Comparison of ENCODE assay signal across 29 cellular contexts in the genomic region with DNA sequence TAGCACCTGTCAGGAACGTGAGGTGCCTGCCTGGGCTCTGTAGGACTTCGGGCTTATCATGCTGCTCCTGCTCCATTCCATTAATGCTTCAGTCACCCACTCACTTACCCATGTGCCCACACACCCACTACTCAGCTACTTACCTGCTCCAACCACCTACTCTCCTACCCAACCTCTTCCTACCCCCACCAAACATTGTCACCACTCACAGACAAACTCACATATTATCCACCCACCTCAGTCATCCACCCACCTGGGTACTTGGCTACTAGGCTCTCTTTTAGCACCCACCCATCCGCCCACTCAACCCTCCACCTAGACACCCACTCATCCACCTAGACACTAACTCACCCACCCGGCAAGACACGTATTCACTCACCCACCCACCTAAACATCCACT.
"Had no signal": no experiment of that assay in that cellular context is flagged by ENCODE, and none has a peak within 500 bp of the region (broad histone marks: within the 10 kb centered on the region; RNA-seq: fewer than 3 reads in every experiment).

No MANE protein-coding gene starts in this region.

- H3K79me2 ChIP-seq: parathyroid adenoma had no signal

- H3K36me3 ChIP-seq: neutrophil, ovary, right lobe of liver, sigmoid colon, stomach, thoracic aorta, thyroid gland, tibial nerve, upper lobe of left lung, vagina had no signal

- H3K4me3 ChIP-seq: ovary, psoas muscle, right lobe of liver, sigmoid colon, stomach, thoracic aorta, thyroid gland, tibial nerve, upper lobe of left lung, vagina had no signal

- H3K9me3 ChIP-seq: neutrophil, ovary, psoas muscle, thyroid gland, vagina had no signal

- H3K27me3 ChIP-seq: neutrophil, ovary, right lobe of liver, sigmoid colon, stomach, thyroid gland, tibial nerve, upper lobe of left lung, vagina had no signal

- H3K4me3 Mint-ChIP-seq: naive thymus-derived CD8-positive, alpha-beta T cell; natural killer cell treated with Interleukin-12 subunit alpha and Interleukin-12 subunit beta and Interleukin-15 and Interleukin-18, amount 100 ng/mL, for 72 hours; nephron progenitor cell; neural crest cell; stimulated activated effector memory CD8-positive, alpha-beta T cell treated with anti-CD3 and anti-CD28 coated beads, Interleukin-12 subunit alpha, Interleukin-12 subunit beta, amount 100 ng/mL, for 72 hours; stimulated activated naive B cell treated with anti-CD40 and anti-IgM and Interleukin-4, amounts not matched to agents 10 μg/mL and 1 μg/mL and 100 μg/mL, for 72 hours had no signal

- H3K27ac ChIP-seq: neutrophil, ovary, parathyroid adenoma, psoas muscle, right lobe of liver, sigmoid colon, stomach, thoracic aorta, thyroid gland, tibial nerve, upper lobe of left lung, vagina had no signal

- H3K4me1 ChIP-seq: parathyroid adenoma, psoas muscle, right lobe of liver, sigmoid colon, stomach, thyroid gland, upper lobe of left lung had no signal

- DNase-seq: naive thymus-derived CD8-positive, alpha-beta T cell; nephron progenitor cell; nucleus accumbens; ovary; posterior cingulate gyrus; psoas muscle; right cardiac atrium; right lobe of liver; sigmoid colon; small intestine; stimulated activated CD4-positive, alpha-beta T cell treated with anti-CD3 and anti-CD28 coated beads, Interleukin-15, amount 100 ng/mL, for 24 hours; stimulated activated CD4-positive, alpha-beta T cell treated with anti-CD3 and anti-CD28 coated beads, Interleukin-2, amount 100 ng/mL, for 24 hours; stimulated activated CD4-positive, alpha-beta T cell treated with anti-CD3 and anti-CD28 coated beads, Interleukin-2, amount 100 ng/mL, for 48 hours; stimulated activated CD4-positive, alpha-beta T cell treated with anti-CD3 and anti-CD28 coated beads, Interleukin-4, amount 100 ng/mL, for 24 hours; stimulated activated naive B cell treated with anti-CD40 and anti-IgM and Interleukin-4, amounts not matched to agents 10 μg/mL and 1 μg/mL and 100 μg/mL, for 72 hours; stimulated activated naive CD4-positive, alpha-beta T cell treated with Interleukin-2 at 50 U/mL for 16 hours; stomach; thyroid gland; trophoblast cell; upper lobe of left lung had no signal

- H2AFZ ChIP-seq: parathyroid adenoma had no signal

- H3K27me3 Mint-ChIP-seq: natural killer cell treated with Interleukin-12 subunit alpha and Interleukin-12 subunit beta and Interleukin-15 and Interleukin-18, amount 100 ng/mL, for 72 hours had no signal

- H3K36me3 Mint-ChIP-seq: stimulated activated effector memory CD8-positive, alpha-beta T cell treated with anti-CD3 and anti-CD28 coated beads, Interleukin-12 subunit alpha, Interleukin-12 subunit beta, amount 100 ng/mL, for 72 hours; stimulated activated naive B cell treated with anti-CD40 and anti-IgM and Interleukin-4, amounts not matched to agents 10 μg/mL and 1 μg/mL and 100 μg/mL, for 72 hours had no signal

- H3K27ac Mint-ChIP-seq: naive thymus-derived CD8-positive, alpha-beta T cell; natural killer cell treated with Interleukin-12 subunit alpha and Interleukin-12 subunit beta and Interleukin-15 and Interleukin-18, amount 100 ng/mL, for 72 hours; nephron progenitor cell; progenitor cell of endocrine pancreas; stimulated activated effector memory CD8-positive, alpha-beta T cell treated with anti-CD3 and anti-CD28 coated beads, Interleukin-12 subunit alpha, Interleukin-12 subunit beta, amount 100 ng/mL, for 72 hours; stimulated activated naive B cell treated with anti-CD40 and anti-IgM and Interleukin-4, amounts not matched to agents 10 μg/mL and 1 μg/mL and 100 μg/mL, for 72 hours had no signal

- H3K4me1 Mint-ChIP-seq: naive thymus-derived CD8-positive, alpha-beta T cell; stimulated activated effector memory CD8-positive, alpha-beta T cell treated with anti-CD3 and anti-CD28 coated beads, Interleukin-12 subunit alpha, Interleukin-12 subunit beta, amount 100 ng/mL, for 72 hours; stimulated activated naive B cell treated with anti-CD40 and anti-IgM and Interleukin-4, amounts not matched to agents 10 μg/mL and 1 μg/mL and 100 μg/mL, for 72 hours had no signal

- H3K9ac ChIP-seq: parathyroid adenoma had no signal
